In the genomic region with DNA sequence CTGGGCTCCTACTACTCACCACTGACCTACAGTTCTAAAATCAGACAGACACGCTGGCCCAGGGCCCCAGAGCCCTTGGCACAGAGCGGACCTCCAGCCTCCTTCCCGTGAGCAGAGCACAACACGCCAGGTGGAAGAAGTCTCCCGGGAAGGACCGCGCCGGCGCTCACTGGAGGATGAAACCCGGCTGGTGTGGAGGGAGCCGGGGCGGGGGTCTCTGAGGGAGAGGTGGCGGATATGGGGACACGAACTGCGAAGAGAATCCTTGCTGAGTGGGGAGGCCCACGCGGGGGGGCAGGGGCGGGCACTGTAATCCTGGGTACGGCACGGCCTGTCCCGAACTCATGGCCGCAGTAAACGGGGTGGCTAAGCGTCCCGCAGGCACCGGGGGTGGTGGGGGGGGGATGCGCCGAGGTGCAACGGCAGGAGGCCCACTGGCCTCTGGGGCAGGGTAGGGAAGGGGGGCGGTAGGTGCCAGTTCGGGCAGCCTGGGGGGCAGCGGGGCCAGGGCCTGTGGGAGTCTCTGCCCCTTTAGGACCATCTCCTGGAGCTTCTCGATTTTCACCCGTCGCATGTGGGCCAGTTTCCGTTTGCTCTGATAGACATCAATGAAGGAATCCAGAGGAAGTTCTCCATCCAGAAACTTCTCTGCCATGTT, we compare ENCODE assay signal across 13 cellular contexts. TPM values are rescaled to one million over a fixed set of nuclear protein-coding genes. Genes with fewer than 3 reads are reported as not detected.
DNase-seq lines count a peak whose midpoint lies in the region; ATAC-seq, FAIRE-seq and TF ChIP-seq lines count a peak whose summit lies in the region.
"Had no signal": no experiment of that assay in that cellular context is flagged by ENCODE, and none has a peak within 500 bp of the region (broad histone marks: within the 10 kb centered on the region; RNA-seq: fewer than 3 reads in every experiment).

No MANE protein-coding gene starts in this region.

- intact Hi-C loops in spleen (cut with DNase I; ENCODE audit: low total_unique reads) = no loop called here

- H3K4me3 ChIP-seq in liver (ENCODE audit: low read depth in 1 of 3, low read length in 3 of 3) (no peak overlapping the region), spleen (no peak overlapping the region)
- H3K4me3 ChIP-seq: skin epidermis had no signal

- H3K36me3 ChIP-seq in liver (ENCODE audit: control insufficient read depth in 4 of 4, insufficient read depth in 3 of 4, low read depth in 1 of 4, low read length in 3 of 4) (peaks cover 0 to 15% (median 4%) of the 10 kb centered on the region in 4 donors), spleen (peaks cover 4 to 85% (median 61%) of the 10 kb centered on the region in 6 donors)

- no peak for TF ChIP-seq RAD21 in liver (IDR thresholded peaks at IDR 0.05)

- WGBS in liver = 82% methylated on average over 36 of the region's 36 CpGs
- 91 to 95% (median 92%) methylated on average over 25 to 36 of the region's 36 CpGs for WGBS in spleen, 5 donors

- H3K9me3 ChIP-seq in liver (ENCODE audit: control insufficient read depth in 4 of 4, low read length in 3 of 4) (no peaks in the 10 kb centered on the region), spleen (no peaks in the 10 kb centered on the region)

- FAIRE-seq in GM12892 (lab: Jason Lieb, UNC) = no peak
- FAIRE-seq: RCC 7860 had no signal

- no peak for ATAC-seq in GM19035 (IDR thresholded peaks at IDR 0.05; ENCODE audit: unreplicated experiment)
- ATAC-seq in GM18520 (IDR thresholded peaks at IDR 0.05; ENCODE audit: unreplicated experiment) = no peak

- DNase-seq in GM12892 (ENCODE audit: insufficient read length) (peak; percentile 22), cerebellum (ENCODE audit: low spot score) (peak; percentile 63), spleen (peak; percentile 78), foreskin melanocyte (no peak), GM19240 (ENCODE audit: insufficient read length, low spot score) (no peak)
- DNase-seq: GDM1, MM.1S, T1000 had no signal

- peaks cover 25 to 93% (median 79%) of the 10 kb centered on the region in 4 donors for H3K4me1 ChIP-seq in liver (ENCODE audit: control insufficient read depth in 4 of 4, insufficient read depth in 4 of 4, low read length in 3 of 4)
- peaks cover 36 to 97% (median 75%) of the 10 kb centered on the region in 6 donors for H3K4me1 ChIP-seq in spleen

- TF ChIP-seq POLR2A in GM12892 (IDR thresholded peaks at IDR 0.05; ENCODE audit: low read depth, low read length) (no peak), spleen (IDR thresholded peaks at IDR 0.05) (no peak)

- TF ChIP-seq CTCF in liver (IDR thresholded peaks at IDR 0.05; ENCODE audit: low read depth, low read length, missing input control) (no peak), spleen (IDR thresholded peaks at IDR 0.05 in 8 of 11, conservative IDR thresholded peaks at IDR 0.05 in 3 of 11) (no peak)

- H3K27ac ChIP-seq in liver (ENCODE audit: low read depth in 1 of 2, low read length in 2 of 2) (peak overlapping the region; percentile 78 to 89), spleen (peak overlapping the region in 7 of 8 donors; percentile 36 to 78 (median 73))

- H3K27me3 ChIP-seq in liver (ENCODE audit: control insufficient read depth in 4 of 4, insufficient read depth in 4 of 4, low read length in 3 of 4) = no peaks in the 10 kb centered on the region
- no peaks in the 10 kb centered on the region for H3K27me3 ChIP-seq in spleen (replicated peaks in 1 of 7)

- peak overlapping the region in 1 of 2 donors; percentile 29 for H3K9ac ChIP-seq in liver (ENCODE audit: low read depth in 1 of 2, low read length in 2 of 2)

TF ChIP-seq in liver, 16 proteins besides CTCF, POLR2A, EP300 and RAD21:
- TF ChIP-seq HNF4A (conservative IDR thresholded peaks at IDR 0.05) (no peak), EGR1 (IDR thresholded peaks at IDR 0.05; ENCODE audit: low read depth in 2 of 2) (no peak), FOXA1 (IDR thresholded peaks at IDR 0.05) (no peak), SP1 (IDR thresholded peaks at IDR 0.05) (no peak), HNF4G (IDR thresholded peaks at IDR 0.05) (no peak), MAX (IDR thresholded peaks at IDR 0.05) (no peak), TAF1 (conservative IDR thresholded peaks at IDR 0.05) (no peak), JUND (IDR thresholded peaks at IDR 0.05) (no peak), GABPA (IDR thresholded peaks at IDR 0.05 in 1 of 2, conservative IDR thresholded peaks at IDR 0.05 in 1 of 2) (no peak), FOXA2 (IDR thresholded peaks at IDR 0.05) (no peak)
- TF ChIP-seq, protein P1, sequence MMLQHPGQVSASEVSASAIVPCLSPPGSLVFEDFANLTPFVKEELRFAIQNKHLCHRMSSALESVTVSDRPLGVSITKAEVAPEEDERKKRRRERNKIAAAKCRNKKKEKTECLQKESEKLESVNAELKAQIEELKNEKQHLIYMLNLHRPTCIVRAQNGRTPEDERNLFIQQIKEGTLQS (IDR thresholded peaks at IDR 0.05) = no peak
- TF ChIP-seq, protein P2, sequence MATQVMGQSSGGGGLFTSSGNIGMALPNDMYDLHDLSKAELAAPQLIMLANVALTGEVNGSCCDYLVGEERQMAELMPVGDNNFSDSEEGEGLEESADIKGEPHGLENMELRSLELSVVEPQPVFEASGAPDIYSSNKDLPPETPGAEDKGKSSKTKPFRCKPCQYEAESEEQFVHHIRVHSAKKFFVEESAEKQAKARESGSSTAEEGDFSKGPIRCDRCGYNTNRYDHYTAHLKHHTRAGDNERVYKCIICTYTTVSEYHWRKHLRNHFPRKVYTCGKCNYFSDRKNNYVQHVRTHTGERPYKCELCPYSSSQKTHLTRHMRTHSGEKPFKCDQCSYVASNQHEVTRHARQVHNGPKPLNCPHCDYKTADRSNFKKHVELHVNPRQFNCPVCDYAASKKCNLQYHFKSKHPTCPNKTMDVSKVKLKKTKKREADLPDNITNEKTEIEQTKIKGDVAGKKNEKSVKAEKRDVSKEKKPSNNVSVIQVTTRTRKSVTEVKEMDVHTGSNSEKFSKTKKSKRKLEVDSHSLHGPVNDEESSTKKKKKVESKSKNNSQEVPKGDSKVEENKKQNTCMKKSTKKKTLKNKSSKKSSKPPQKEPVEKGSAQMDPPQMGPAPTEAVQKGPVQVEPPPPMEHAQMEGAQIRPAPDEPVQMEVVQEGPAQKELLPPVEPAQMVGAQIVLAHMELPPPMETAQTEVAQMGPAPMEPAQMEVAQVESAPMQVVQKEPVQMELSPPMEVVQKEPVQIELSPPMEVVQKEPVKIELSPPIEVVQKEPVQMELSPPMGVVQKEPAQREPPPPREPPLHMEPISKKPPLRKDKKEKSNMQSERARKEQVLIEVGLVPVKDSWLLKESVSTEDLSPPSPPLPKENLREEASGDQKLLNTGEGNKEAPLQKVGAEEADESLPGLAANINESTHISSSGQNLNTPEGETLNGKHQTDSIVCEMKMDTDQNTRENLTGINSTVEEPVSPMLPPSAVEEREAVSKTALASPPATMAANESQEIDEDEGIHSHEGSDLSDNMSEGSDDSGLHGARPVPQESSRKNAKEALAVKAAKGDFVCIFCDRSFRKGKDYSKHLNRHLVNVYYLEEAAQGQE (IDR thresholded peaks at IDR 0.05) = no peak
TF ChIP-seq in liver: peak in this region for 0.

RNA-seq across cellular contexts. Expression of gene VPS37B, which starts 28.8 kb away (rescaled TPM):
- polyA plus RNA-seq in GM12892 (2012; ENCODE audit: missing spikeins) = 5.5 TPM
- 17.6 TPM for total RNA-seq in cerebellum
- 1 to 10 TPM; 4.4 to 6.8 TPM for total RNA-seq in liver
- 1 to 10 TPM; 2.3 to 3.2 TPM for polyA plus RNA-seq in liver
- 10 to 100 TPM; 43.4 to 67.5 (median 54.2) TPM for total RNA-seq in spleen
- 10 to 100 TPM; 24.8 to 42.7 (median 29.6) TPM for polyA plus RNA-seq in spleen

RNA-seq across cellular contexts. Expression of gene HIP1R, which starts 31.8 kb away (rescaled TPM):
- 4.4 TPM for polyA plus RNA-seq in GM12892 (2012; ENCODE audit: missing spikeins)
- total RNA-seq in cerebellum (60.3 TPM), liver (10 to 100 TPM; 18.3 to 52.5 TPM), spleen (10 to 100 TPM; 40.3 to 65.2 (median 48.0) TPM)
- polyA plus RNA-seq in liver (10 to 100 TPM; 12.4 to 15.8 TPM), spleen (10 to 100 TPM; 42.2 to 65.9 (median 65.1) TPM)

Comparison
In these comparisons a context has a peak if more than half of its experiments do, and no peak if none do; other contexts are left out.
1. DNase-seq: peak in GM12892 (single experiment), cerebellum (single experiment) and spleen (single experiment); none in foreskin melanocyte (single experiment) and GM19240 (single experiment).